ENCODE assay signal across 1 cellular context in genomic region chr5:91076138-91076537, GRCh38.
TF ChIP-seq lines count a peak whose summit lies in the region.

No MANE protein-coding gene starts in this region.

TF ChIP-seq in IMR-90, 13 proteins besides CTCF, POLR2A, EP300 and RAD21 (continued from another document):
- TF ChIP-seq FOS (IDR thresholded peaks at IDR 0.05; ENCODE audit: low read depth, low read length) = no peak
- TF ChIP-seq RCOR1 (IDR thresholded peaks at IDR 0.05; ENCODE audit: insufficient replicate concordance, low read length) = no peak
- no peak for TF ChIP-seq MXI1 (IDR thresholded peaks at IDR 0.05; ENCODE audit: borderline replicate concordance, low read depth, low read length)
